Comparison of ENCODE assay signal across 22 cellular contexts in the genomic region with DNA sequence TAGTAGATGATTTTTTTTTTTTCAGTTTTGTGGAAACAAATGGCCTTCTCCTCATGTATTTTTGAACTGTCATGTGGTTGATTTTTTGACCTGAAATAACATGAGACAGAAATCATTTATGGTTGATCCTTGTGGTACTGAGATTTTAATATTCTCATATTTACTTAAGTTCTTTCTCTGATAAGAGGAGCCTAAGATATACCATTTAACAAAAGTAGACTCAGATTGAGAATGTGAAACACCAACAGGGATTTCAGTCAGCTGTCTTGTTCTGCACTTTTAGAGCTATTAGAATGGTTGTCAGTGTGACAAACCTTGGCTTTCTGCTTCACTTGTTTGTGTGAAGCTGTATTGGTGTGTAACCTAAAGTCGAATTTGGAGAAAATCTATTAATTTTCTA.
DNase-seq lines count a peak whose midpoint lies in the region; ATAC-seq and TF ChIP-seq lines count a peak whose summit lies in the region.
"Had no signal": no experiment of that assay in that cellular context is flagged by ENCODE, and none has a peak within 500 bp of the region (broad histone marks: within the 10 kb centered on the region; RNA-seq: fewer than 3 reads in every experiment).

No MANE protein-coding gene starts in this region.

- CTCF ChIA-PET in GM10248 (lab: Yijun Ruan, JAX): interaction anchor here (0.9 to 1.4 kb wide), 3 partner anchors 11 to 22 kb away, joined by 3 read pairs; no protein-coding TSS in a partner anchor

- TF ChIP-seq CTCF in GM10248 (IDR thresholded peaks at IDR 0.05; ENCODE audit: control extremely low read depth, extremely low read depth, low read depth, missing control alignments): no peak

- intact Hi-C loops in left colon (cut with DNase I, micrococcal nuclease): no loop called here

- POLR2A ChIA-PET in GM10248 (lab: Yijun Ruan, JAX): no interaction called here

- DNase-seq in left colon (no peak), NCI-H146 treated with DMSO at 0.1 percent for 48 hours (lab: John Stamatoyannopoulos, UW; ENCODE audit: unreplicated experiment) (no peak), GM10248 (ENCODE audit: extremely low spot score) (no peak)
- DNase-seq: ACHN; activated CD4-positive, alpha-beta T cell treated with anti-CD3 and anti-CD28 coated beads for 4 hours; activated naive CD8-positive, alpha-beta T cell treated with anti-CD3 and anti-CD28 coated beads for 36 hours; brain microvascular endothelial cell; C1 segment of cervical spinal cord; islet precursor cell; lower lobe of right lung; NCI-H1092 treated with DMSO at 0.1 percent for 48 hours; NCI-H2081 treated with DMSO at 0.1 percent for 48 hours; NCI-H526; occipital lobe; stimulated activated CD4-positive, alpha-beta T cell treated with anti-CD3 and anti-CD28 coated beads, Interleukin-12 subunit alpha, Interleukin-12 subunit beta, amount 100 ng/mL, for 4 hours; substantia nigra; SW 1271 had no signal

- ATAC-seq in GM18517 (IDR thresholded peaks at IDR 0.05; ENCODE audit: unreplicated experiment) (peak; percentile 42), GM21390 (IDR thresholded peaks at IDR 0.05; ENCODE audit: unreplicated experiment) (peak; percentile 35), HG02885 (IDR thresholded peaks at IDR 0.05; ENCODE audit: poor library complexity, unreplicated experiment) (peak; percentile 40), HG03565 (IDR thresholded peaks at IDR 0.05; ENCODE audit: unreplicated experiment) (peak; percentile 22), left colon (no peak), GM21367 (IDR thresholded peaks at IDR 0.05; ENCODE audit: unreplicated experiment) (no peak)
- ATAC-seq: lower lobe of right lung had no signal

Comparison
In these comparisons a context has a peak if more than half of its experiments do, and no peak if none do; other contexts are left out.
1. ATAC-seq: peak in GM18517 (single experiment), GM21390 (single experiment), HG02885 (single experiment) and HG03565 (single experiment); none in left colon (single experiment) and GM21367 (single experiment).